ENCODE assay signal across 32 cellular contexts in the genomic region with DNA sequence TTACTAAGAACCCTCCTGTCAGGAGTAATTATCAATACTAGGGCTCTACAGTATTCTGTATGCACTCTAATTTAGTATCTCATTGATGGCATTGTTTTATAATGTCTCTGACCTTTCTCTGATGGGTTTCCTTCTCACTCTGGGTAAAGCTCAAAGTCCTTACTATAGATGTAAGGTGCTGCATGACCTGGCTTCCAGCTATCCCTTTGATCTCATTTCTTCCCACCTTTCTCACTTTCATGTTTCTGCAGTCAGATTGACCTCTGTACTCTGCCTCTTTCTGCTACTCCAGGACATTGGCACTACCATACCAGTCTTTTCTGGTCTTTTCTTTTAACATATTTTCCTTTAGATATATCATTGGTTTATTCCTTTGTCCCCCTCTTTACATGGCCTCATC.
"Had no signal": no experiment of that assay in that cellular context is flagged by ENCODE, and none has a peak within 500 bp of the region (broad histone marks: within the 10 kb centered on the region; RNA-seq: fewer than 3 reads in every experiment).

No MANE protein-coding gene starts in this region.

- DNase-seq: activated B cell treated with CpG ODN at 0.5 μM for 24 hours; activated CD4-positive, alpha-beta memory T cell treated with anti-CD3 and anti-CD28 coated beads for 36 hours; activated CD4-positive, alpha-beta T cell treated with anti-CD3 and anti-CD28 coated beads for 4 hours; activated CD4-positive, alpha-beta T cell treated with anti-CD3 and anti-CD28 coated beads, Interleukin-2, amount 10 ng/mL, durations not matched to agents 24 days and 14 days; activated CD4-positive, alpha-beta T cell treated with anti-CD3 and anti-CD28 coated beads, Interleukin-2, amount 50 U/mL, for 1 hour; activated CD4-positive, alpha-beta T cell treated with anti-CD3 and anti-CD28 coated beads, Interleukin-2, amount 50 U/mL, for 4 hours; activated CD4-positive, CD25-positive, alpha-beta regulatory T cell treated with anti-CD3 and anti-CD28 coated beads, Interleukin-2, amount 50 U/mL, for 72 hours; activated CD8-positive, alpha-beta memory T cell treated with anti-CD3 and anti-CD28 coated beads, Interleukin-2, amount 50 U/mL, for 4 hours; activated CD8-positive, alpha-beta T cell treated with anti-CD3 and anti-CD28 coated beads for 36 hours; activated effector memory CD4-positive, alpha-beta T cell treated with anti-CD3 and anti-CD28 coated beads, Interleukin-2, amount 50 U/mL, for 16 hours; activated gamma-delta T cell treated with Interleukin-2 at 50 U/mL for 16 hours; activated naive CD4-positive, alpha-beta T cell; activated naive CD4-positive, alpha-beta T cell treated with anti-CD3 and anti-CD28 coated beads for 36 hours; activated naive CD8-positive, alpha-beta T cell treated with anti-CD3 and anti-CD28 coated beads, Interleukin-2, amount 10 ng/mL, durations not matched to agents 7 days and 5 days; activated naive CD8-positive, alpha-beta T cell treated with anti-CD3 and anti-CD28 coated beads, Interleukin-2, amount 50 U/mL, for 24 hours; activated T-cell treated with anti-CD3 and anti-CD28 coated beads for 4 hours; activated T-cell treated with anti-CD3 and anti-CD28 coated beads, Interleukin-2, amount 50 U/mL, for 1 hour; activated T-cell treated with anti-CD3 and anti-CD28 coated beads, Interleukin-2, amount 50 U/mL, for 4 hours; activated T-cell treated with anti-CD3 and anti-CD28 coated beads, Interleukin-2, amount 50 U/mL, for 72 hours; amygdala; anterior cingulate cortex; caudate nucleus; cerebellar nuclear complex; T-helper 1 cell; T-helper 2 cell; T-helper 9 cell had no signal

- H3K27ac ChIP-seq: ascending aorta, cardiac muscle cell, VCaP had no signal

- H3K36me3 ChIP-seq: ascending aorta, cardiac muscle cell had no signal

- ATAC-seq: activated CD8-positive, alpha-beta T cell treated with anti-CD3 and anti-CD28 coated beads for 36 hours; activated naive CD8-positive, alpha-beta T cell treated with anti-CD3 and anti-CD28 coated beads, Interleukin-2, amount 50 U/mL, for 24 hours; activated T-cell treated with anti-CD3 and anti-CD28 coated beads, Interleukin-2, amount 50 U/mL, for 4 hours; activated T-cell treated with anti-CD3 and anti-CD28 coated beads, Interleukin-2, amount 50 U/mL, for 72 hours; activated T-helper 17 cell treated with anti-CD3 and anti-CD28 coated beads, Interleukin-2, amount 50 U/mL, for 72 hours had no signal

- H3K4me1 ChIP-seq: ascending aorta had no signal

- FAIRE-seq: bronchial epithelial cell, TTC549 had no signal

- H3K9me3 ChIP-seq: ascending aorta had no signal

- H3K27me3 ChIP-seq: ascending aorta, cardiac muscle cell had no signal

- H3K4me3 ChIP-seq: ascending aorta, cardiac muscle cell had no signal
